ENCODE assay signal across 9 cellular contexts in the genomic region with DNA sequence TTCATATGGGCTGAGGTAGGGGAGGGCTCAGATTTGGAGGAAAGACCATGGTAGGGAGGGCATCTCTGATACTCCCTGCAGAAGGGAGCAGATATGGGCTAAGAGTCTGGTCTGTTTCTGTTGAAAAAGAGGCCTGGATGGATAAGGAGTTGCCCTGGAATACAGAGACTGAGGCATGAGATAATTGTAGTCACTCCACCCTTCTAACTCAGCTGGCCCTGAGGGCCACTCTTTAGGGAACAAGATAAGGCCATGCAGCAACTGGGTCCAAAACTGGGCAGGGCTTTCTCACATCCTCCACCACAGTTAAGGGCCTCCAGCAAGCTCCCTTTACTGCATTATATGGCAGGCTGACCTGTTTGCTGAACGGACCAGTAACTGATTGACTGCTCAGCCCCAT. TPM values are rescaled to one million over a fixed set of nuclear protein-coding genes. Genes with fewer than 3 reads are reported as not detected.
DNase-seq lines count a peak whose midpoint lies in the region; ATAC-seq and TF ChIP-seq lines count a peak whose summit lies in the region.
"Had no signal": no experiment of that assay in that cellular context is flagged by ENCODE, and none has a peak within 500 bp of the region (broad histone marks: within the 10 kb centered on the region; RNA-seq: fewer than 3 reads in every experiment).

No MANE protein-coding gene starts in this region.

- peaks cover 62% of the 10 kb centered on the region for H3K36me3 Mint-ChIP-seq in activated CD4-positive, alpha-beta T cell treated with anti-CD3 and anti-CD28 coated beads for 36 hours (ENCODE audit: low read depth)
- peaks cover 3% of the 10 kb centered on the region; the same call in 1 of the 2 replicates for H3K36me3 Mint-ChIP-seq in WTC11
- H3K36me3 Mint-ChIP-seq in glutamatergic neuron (ENCODE audit: unreplicated experiment): peaks cover 20% of the 10 kb centered on the region

- peak overlapping the region; percentile 92 for H3K4me3 Mint-ChIP-seq in activated CD4-positive, alpha-beta T cell treated with anti-CD3 and anti-CD28 coated beads for 36 hours
- H3K4me3 Mint-ChIP-seq in WTC11: peak overlapping the region; percentile 87
- H3K4me3 Mint-ChIP-seq in glutamatergic neuron (ENCODE audit: unreplicated experiment): peak overlapping the region; percentile 92

- TF ChIP-seq CTCF in WTC11 (IDR thresholded peaks at IDR 0.05) (no peak), glutamatergic neuron (IDR thresholded peaks at IDR 0.05; ENCODE audit: partially characterized antibody, unreplicated experiment) (no peak)

- intact Hi-C loops in activated CD4-positive, alpha-beta T cell treated with anti-CD3 and anti-CD28 coated beads for 36 hours (cut with DNase I, micrococcal nuclease): loop anchor here in 1 of 2 experiments (10.0 kb wide), 1 partner anchor 1122 kb away; a partner anchor contains a TSS

- H3K4me3 ChIP-seq in skin epidermis: peak overlapping the region in 5 of 7 experiments; percentile 67 to 95 (median 93)

- CTCF ChIA-PET in activated CD4-positive, alpha-beta T cell treated with anti-CD3 and anti-CD28 coated beads for 36 hours (lab: Charles Lee): interaction anchor here (0.7 kb wide), 1 partner anchor 274 kb away, joined by 3 read pairs; no protein-coding TSS in a partner anchor
- CTCF ChIA-PET in WTC11 (lab: Charles Lee): interaction anchor here (1.0 to 1.8 kb wide), 3 partner anchors 30 to 246 kb away, joined by 3 to 11 read pairs (median 5); a partner anchor contains a TSS

- H3K9me3 Mint-ChIP-seq in activated CD4-positive, alpha-beta T cell treated with anti-CD3 and anti-CD28 coated beads for 36 hours (ENCODE audit: low read depth): peaks cover 25% of the 10 kb centered on the region
- H3K9me3 Mint-ChIP-seq in WTC11 (no peaks in the 10 kb centered on the region), glutamatergic neuron (ENCODE audit: unreplicated experiment) (peaks cover 15% of the 10 kb centered on the region)

- no peaks in the 10 kb centered on the region for H3K27me3 Mint-ChIP-seq in activated CD4-positive, alpha-beta T cell treated with anti-CD3 and anti-CD28 coated beads for 36 hours
- no peaks in the 10 kb centered on the region for H3K27me3 Mint-ChIP-seq in WTC11 (ENCODE audit: low read depth)
- H3K27me3 Mint-ChIP-seq in glutamatergic neuron (ENCODE audit: unreplicated experiment): peaks cover 11% of the 10 kb centered on the region

- ATAC-seq in activated CD4-positive, alpha-beta T cell treated with anti-CD3 and anti-CD28 coated beads for 36 hours: no peak
- ATAC-seq in WTC11 (no peak), HG02610 (IDR thresholded peaks at IDR 0.05; ENCODE audit: unreplicated experiment) (no peak), GM21447 (IDR thresholded peaks at IDR 0.05; ENCODE audit: unreplicated experiment) (no peak)

- POLR2A ChIA-PET in activated CD4-positive, alpha-beta T cell treated with anti-CD3 and anti-CD28 coated beads for 36 hours (lab: Charles Lee): interaction anchor here (0.5 kb wide), 1 partner anchor 705 kb away, joined by 4 read pairs; no protein-coding TSS in a partner anchor
- POLR2A ChIA-PET in WTC11 (lab: Charles Lee): interaction anchor here (1.0 to 1.1 kb wide), 2 partner anchors 63 to 333 kb away, joined by 3 read pairs; a partner anchor contains a TSS

- DNase-seq in activated CD4-positive, alpha-beta T cell treated with anti-CD3 and anti-CD28 coated beads for 36 hours: no peak
- DNase-seq in activated CD4-positive, alpha-beta T cell treated with anti-CD3 and anti-CD28 coated beads, Interleukin-2, amount 50 U/mL, for 4 hours: no peak
- DNase-seq in WTC11 (ENCODE audit: low spot score) (no peak), glutamatergic neuron (no peak), NCI-H128 (lab: John Stamatoyannopoulos, UW; ENCODE audit: unreplicated experiment) (no peak)
- DNase-seq: amygdala had no signal

- H3K27ac Mint-ChIP-seq in activated CD4-positive, alpha-beta T cell treated with anti-CD3 and anti-CD28 coated beads for 36 hours: peak overlapping the region; percentile 89
- H3K27ac Mint-ChIP-seq in WTC11 (peak overlapping the region; percentile 97), glutamatergic neuron (ENCODE audit: unreplicated experiment) (peak overlapping the region; percentile 94)

- peak overlapping the region in 4 of 21 experiments; percentile 79 to 88 (median 81) for H3K27ac ChIP-seq in skin epidermis

- peaks cover 21% of the 10 kb centered on the region for H3K4me1 Mint-ChIP-seq in activated CD4-positive, alpha-beta T cell treated with anti-CD3 and anti-CD28 coated beads for 36 hours
- H3K4me1 Mint-ChIP-seq in WTC11 (peaks cover 18% of the 10 kb centered on the region), glutamatergic neuron (ENCODE audit: low read depth, unreplicated experiment) (peaks cover 12% of the 10 kb centered on the region)

TF ChIP-seq in WTC11, 78 proteins besides CTCF, POLR2A, EP300 and RAD21:
- TF ChIP-seq, protein P1, sequence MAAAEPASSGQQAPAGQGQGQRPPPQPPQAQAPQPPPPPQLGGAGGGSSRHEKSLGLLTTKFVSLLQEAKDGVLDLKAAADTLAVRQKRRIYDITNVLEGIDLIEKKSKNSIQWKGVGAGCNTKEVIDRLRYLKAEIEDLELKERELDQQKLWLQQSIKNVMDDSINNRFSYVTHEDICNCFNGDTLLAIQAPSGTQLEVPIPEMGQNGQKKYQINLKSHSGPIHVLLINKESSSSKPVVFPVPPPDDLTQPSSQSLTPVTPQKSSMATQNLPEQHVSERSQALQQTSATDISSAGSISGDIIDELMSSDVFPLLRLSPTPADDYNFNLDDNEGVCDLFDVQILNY (CRISPR knock-in tag; IDR thresholded peaks at IDR 0.05): no peak
- no peak for TF ChIP-seq ZNF416 (CRISPR knock-in tag; IDR thresholded peaks at IDR 0.05)
- TF ChIP-seq ZNF219 (CRISPR knock-in tag; IDR thresholded peaks at IDR 0.05; ENCODE audit: borderline replicate concordance): no peak
- TF ChIP-seq, protein P2, sequence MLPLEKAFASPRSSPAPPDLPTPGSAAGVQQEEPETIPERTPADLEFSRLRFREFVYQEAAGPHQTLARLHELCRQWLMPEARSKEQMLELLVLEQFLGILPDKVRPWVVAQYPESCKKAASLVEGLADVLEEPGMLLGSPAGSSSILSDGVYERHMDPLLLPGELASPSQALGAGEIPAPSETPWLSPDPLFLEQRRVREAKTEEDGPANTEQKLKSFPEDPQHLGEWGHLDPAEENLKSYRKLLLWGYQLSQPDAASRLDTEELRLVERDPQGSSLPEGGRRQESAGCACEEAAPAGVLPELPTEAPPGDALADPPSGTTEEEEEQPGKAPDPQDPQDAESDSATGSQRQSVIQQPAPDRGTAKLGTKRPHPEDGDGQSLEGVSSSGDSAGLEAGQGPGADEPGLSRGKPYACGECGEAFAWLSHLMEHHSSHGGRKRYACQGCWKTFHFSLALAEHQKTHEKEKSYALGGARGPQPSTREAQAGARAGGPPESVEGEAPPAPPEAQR (CRISPR knock-in tag; IDR thresholded peaks at IDR 0.05): no peak
- no peak for TF ChIP-seq FOXP1 (CRISPR knock-in tag; IDR thresholded peaks at IDR 0.05; ENCODE audit: borderline replicate concordance)
- TF ChIP-seq FOXK1 (CRISPR knock-in tag; IDR thresholded peaks at IDR 0.05): no peak
- TF ChIP-seq SOX15 (CRISPR knock-in tag; IDR thresholded peaks at IDR 0.05): no peak
- TF ChIP-seq KAT7 (CRISPR knock-in tag; IDR thresholded peaks at IDR 0.05; ENCODE audit: borderline replicate concordance): no peak
- TF ChIP-seq, protein P3, sequence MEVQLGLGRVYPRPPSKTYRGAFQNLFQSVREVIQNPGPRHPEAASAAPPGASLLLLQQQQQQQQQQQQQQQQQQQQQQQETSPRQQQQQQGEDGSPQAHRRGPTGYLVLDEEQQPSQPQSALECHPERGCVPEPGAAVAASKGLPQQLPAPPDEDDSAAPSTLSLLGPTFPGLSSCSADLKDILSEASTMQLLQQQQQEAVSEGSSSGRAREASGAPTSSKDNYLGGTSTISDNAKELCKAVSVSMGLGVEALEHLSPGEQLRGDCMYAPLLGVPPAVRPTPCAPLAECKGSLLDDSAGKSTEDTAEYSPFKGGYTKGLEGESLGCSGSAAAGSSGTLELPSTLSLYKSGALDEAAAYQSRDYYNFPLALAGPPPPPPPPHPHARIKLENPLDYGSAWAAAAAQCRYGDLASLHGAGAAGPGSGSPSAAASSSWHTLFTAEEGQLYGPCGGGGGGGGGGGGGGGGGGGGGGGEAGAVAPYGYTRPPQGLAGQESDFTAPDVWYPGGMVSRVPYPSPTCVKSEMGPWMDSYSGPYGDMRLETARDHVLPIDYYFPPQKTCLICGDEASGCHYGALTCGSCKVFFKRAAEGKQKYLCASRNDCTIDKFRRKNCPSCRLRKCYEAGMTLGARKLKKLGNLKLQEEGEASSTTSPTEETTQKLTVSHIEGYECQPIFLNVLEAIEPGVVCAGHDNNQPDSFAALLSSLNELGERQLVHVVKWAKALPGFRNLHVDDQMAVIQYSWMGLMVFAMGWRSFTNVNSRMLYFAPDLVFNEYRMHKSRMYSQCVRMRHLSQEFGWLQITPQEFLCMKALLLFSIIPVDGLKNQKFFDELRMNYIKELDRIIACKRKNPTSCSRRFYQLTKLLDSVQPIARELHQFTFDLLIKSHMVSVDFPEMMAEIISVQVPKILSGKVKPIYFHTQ (CRISPR knock-in tag; IDR thresholded peaks at IDR 0.05): no peak

RNA-seq across cellular contexts. Expression of a gene that starts 1.3 kb away (rescaled TPM):
- total RNA-seq in activated CD4-positive, alpha-beta T cell treated with anti-CD3 and anti-CD28 coated beads for 36 hours: 10 to 100 TPM; 10.6 to 17.9 TPM
- 32.3 to 34.7 TPM (median 34.6 TPM) in 3 replicates for total RNA-seq in WTC11 (2021)
- total RNA-seq in glutamatergic neuron (ENCODE audit: unreplicated experiment): 23.3 TPM

RNA-seq across cellular contexts. Expression of a gene that starts 20.5 kb away (rescaled TPM):
- total RNA-seq in activated CD4-positive, alpha-beta T cell treated with anti-CD3 and anti-CD28 coated beads for 36 hours: under 1 TPM; 0.09 to 0.16 TPM
- total RNA-seq in WTC11 (2021) (0.73 to 0.89 TPM (median 0.83 TPM) in 3 replicates), glutamatergic neuron (ENCODE audit: unreplicated experiment) (2.5 TPM)

RNA-seq across cellular contexts. Expression of a gene that starts 25.4 kb away (rescaled TPM):
- total RNA-seq in activated CD4-positive, alpha-beta T cell treated with anti-CD3 and anti-CD28 coated beads for 36 hours: 1 to 10 TPM; 6.4 to 8.3 TPM
- 6.7 to 10.3 TPM (median 7.7 TPM) in 3 replicates for total RNA-seq in WTC11 (2021)
- total RNA-seq in glutamatergic neuron (ENCODE audit: unreplicated experiment): 21.5 TPM

RNA-seq across cellular contexts. Expression of a gene that starts 41.0 kb away (rescaled TPM):
- total RNA-seq in activated CD4-positive, alpha-beta T cell treated with anti-CD3 and anti-CD28 coated beads for 36 hours: 1 to 10 TPM; 6.5 to 7.5 TPM
- total RNA-seq in WTC11 (2021): 13.1 to 15.0 TPM (median 14.0 TPM) in 3 replicates
- 33.2 TPM for total RNA-seq in glutamatergic neuron (ENCODE audit: unreplicated experiment)

RNA-seq across cellular contexts. Expression of a gene that starts 46.7 kb away (rescaled TPM):
- total RNA-seq in activated CD4-positive, alpha-beta T cell treated with anti-CD3 and anti-CD28 coated beads for 36 hours: 10 to 100 TPM; 15.1 to 20.3 TPM
- total RNA-seq in WTC11 (2021): 10.8 to 14.2 TPM (median 11.3 TPM) in 3 replicates
- 35.4 TPM for total RNA-seq in glutamatergic neuron (ENCODE audit: unreplicated experiment)
